In genomic region chr17:45871718-45872117, GRCh38 we compare ENCODE assay signal across 20 cellular contexts. TPM values are rescaled to one million over a fixed set of nuclear protein-coding genes. Genes with fewer than 3 reads are reported as not detected.
DNase-seq lines count a peak whose midpoint lies in the region; ATAC-seq, FAIRE-seq and TF ChIP-seq lines count a peak whose summit lies in the region.
"Had no signal": no experiment of that assay in that cellular context is flagged by ENCODE, and none has a peak within 500 bp of the region (broad histone marks: within the 10 kb centered on the region; RNA-seq: fewer than 3 reads in every experiment).

No MANE protein-coding gene starts in this region.

- peaks cover 3 to 11% of the 10 kb centered on the region in 2 experiments; a peak in 2 of 5 replicates for H3K4me1 ChIP-seq in K562 (replicated peaks in 1 of 2; ENCODE audit: control insufficient read depth in 2 of 2, insufficient read depth in 2 of 2, low read length in 2 of 2)
- H3K4me1 ChIP-seq in gastroesophageal sphincter: peaks cover 0 to 9% (median 0%) of the 10 kb centered on the region in 3 donors
- H3K4me1 ChIP-seq: Caco-2, HAP-1 had no signal

- intact Hi-C loops in K562 (cut with micrococcal nuclease): no loop called here

- no peak for TF ChIP-seq EP300 in K562 (IDR thresholded peaks at IDR 0.05; ENCODE audit: low read length)
- TF ChIP-seq EP300 in gastroesophageal sphincter (IDR thresholded peaks at IDR 0.05): no peak

- H3K27me3 ChIP-seq in K562 (ENCODE audit: control insufficient read depth in 2 of 2, insufficient read depth in 2 of 2, low read length in 2 of 2) (peaks cover 5 to 22% of the 10 kb centered on the region in 2 experiments; a peak in 4 of 5 replicates), gastroesophageal sphincter (peaks cover 22% of the 10 kb centered on the region)
- H3K27me3 ChIP-seq: BLaER1 had no signal

- peaks cover 6% of the 10 kb centered on the region for H3K27me3 Mint-ChIP-seq in T-helper 2 cell treated with Interferon-gamma antibody and Interleukin-4, amounts not matched to agents 5 μg/mL and 100 μg/mL, for 36 hours (ENCODE audit: low read depth)
- H3K27me3 Mint-ChIP-seq in activated T-cell treated with anti-CD3 and anti-CD28 coated beads, Interleukin-2, amount 50 U/mL, for 72 hours (ENCODE audit: low read depth): peaks cover 5% of the 10 kb centered on the region
- peaks cover 4% of the 10 kb centered on the region for H3K27me3 Mint-ChIP-seq in stimulated activated naive CD8-positive, alpha-beta T cell treated with anti-CD3 and anti-CD28 coated beads, Interleukin-15, amount 100 ng/mL, for 72 hours

- H3K4me3 ChIP-seq in K562: no peak overlapping the region
- no peak overlapping the region for H3K4me3 ChIP-seq in gastroesophageal sphincter
- H3K4me3 ChIP-seq: BLaER1, HAP-1 had no signal

- no TSS peak for BruUV-seq in K562 (replicated peaks; lab: Mats Ljungman, UMichigan)

- 3% methylated on average over 5 of the region's 5 CpGs for WGBS in K562 (ENCODE audit: insufficient coverage, low coverage, missing lambda C conversion rate)
- 67 to 80% methylated on average over 1 to 5 of the region's 5 CpGs for WGBS in gastroesophageal sphincter (ENCODE audit: low coverage in 1 of 2), 2 donors

- H3K9me3 Mint-ChIP-seq in T-helper 2 cell treated with Interferon-gamma antibody and Interleukin-4, amounts not matched to agents 5 μg/mL and 100 μg/mL, for 36 hours: no peaks in the 10 kb centered on the region
- H3K9me3 Mint-ChIP-seq in activated T-cell treated with anti-CD3 and anti-CD28 coated beads, Interleukin-2, amount 50 U/mL, for 72 hours: no peaks in the 10 kb centered on the region
- H3K9me3 Mint-ChIP-seq in stimulated activated naive CD8-positive, alpha-beta T cell treated with anti-CD3 and anti-CD28 coated beads, Interleukin-15, amount 100 ng/mL, for 72 hours: no peaks in the 10 kb centered on the region
- H3K9me3 Mint-ChIP-seq: CD8-positive, alpha-beta memory T cell; HFFc6 had no signal

- TF ChIP-seq CTCF in K562 (IDR thresholded peaks at IDR 0.05 in 2 of 3, conservative IDR thresholded peaks at IDR 0.05 in 1 of 3; ENCODE audit: insufficient read depth in 2 of 3, low read depth in 1 of 3, low read length in 3 of 3) (no peak), gastroesophageal sphincter (IDR thresholded peaks at IDR 0.05) (no peak)

- H3K79me2 ChIP-seq in K562 (ENCODE audit: control insufficient read depth, insufficient read depth, low read length): no peaks in the 10 kb centered on the region

- peak; percentile 47 for ATAC-seq in activated T-cell treated with anti-CD3 and anti-CD28 coated beads, Interleukin-2, amount 50 U/mL, for 72 hours (replicated peaks in 1 of 2)
- ATAC-seq in K562: no peak
- ATAC-seq in stimulated activated naive CD8-positive, alpha-beta T cell treated with anti-CD3 and anti-CD28 coated beads, Interleukin-15, amount 100 ng/mL, for 72 hours: peak; percentile 48
- ATAC-seq in gastroesophageal sphincter: no peak
- no peak for ATAC-seq in HG02610 (IDR thresholded peaks at IDR 0.05; ENCODE audit: unreplicated experiment)

- in situ Hi-C loops in K562 (cut with MboI): no loop called here

- H3K36me3 ChIP-seq in K562 (ENCODE audit: control insufficient read depth, insufficient read depth, low read length): no peaks in the 10 kb centered on the region
- no peaks in the 10 kb centered on the region for H3K36me3 ChIP-seq in gastroesophageal sphincter
- H3K36me3 ChIP-seq: BLaER1, HAP-1 had no signal

- H3K4me2 ChIP-seq in K562 (ENCODE audit: insufficient read depth, low read length): no peak overlapping the region
- H3K4me2 ChIP-seq: BLaER1 had no signal

- H2AFZ ChIP-seq in K562 (ENCODE audit: low read depth, low read length): no peak overlapping the region

- CTCF ChIA-PET in K562 (lab: Yijun Ruan, JAX; ENCODE audit: low intra/inter-chr PET ratio): no interaction called here

- TF ChIP-seq POLR2A in K562 (conservative IDR thresholded peaks at IDR 0.05): no peak
- no peak for TF ChIP-seq POLR2A in gastroesophageal sphincter (IDR thresholded peaks at IDR 0.05)

- no peak overlapping the region for H3K27ac ChIP-seq in K562 (ENCODE audit: extremely low read depth, low read depth, low read length)
- no peak overlapping the region for H3K27ac ChIP-seq in gastroesophageal sphincter
- H3K27ac ChIP-seq: 22Rv1, BLaER1 had no signal

- no peak overlapping the region for H3K27ac Mint-ChIP-seq in T-helper 2 cell treated with Interferon-gamma antibody and Interleukin-4, amounts not matched to agents 5 μg/mL and 100 μg/mL, for 36 hours
- H3K27ac Mint-ChIP-seq in activated T-cell treated with anti-CD3 and anti-CD28 coated beads, Interleukin-2, amount 50 U/mL, for 72 hours: no peak overlapping the region
- no peak overlapping the region for H3K27ac Mint-ChIP-seq in stimulated activated naive CD8-positive, alpha-beta T cell treated with anti-CD3 and anti-CD28 coated beads, Interleukin-15, amount 100 ng/mL, for 72 hours
- H3K27ac Mint-ChIP-seq: HFFc6 had no signal

- H3K4me1 Mint-ChIP-seq in T-helper 2 cell treated with Interferon-gamma antibody and Interleukin-4, amounts not matched to agents 5 μg/mL and 100 μg/mL, for 36 hours (ENCODE audit: low read depth): peaks cover 14% of the 10 kb centered on the region
- H3K4me1 Mint-ChIP-seq in activated T-cell treated with anti-CD3 and anti-CD28 coated beads, Interleukin-2, amount 50 U/mL, for 72 hours (ENCODE audit: low read depth): peaks cover 20% of the 10 kb centered on the region
- H3K4me1 Mint-ChIP-seq in stimulated activated naive CD8-positive, alpha-beta T cell treated with anti-CD3 and anti-CD28 coated beads, Interleukin-15, amount 100 ng/mL, for 72 hours: peaks cover 21% of the 10 kb centered on the region

- H3K4me3 Mint-ChIP-seq in T-helper 2 cell treated with Interferon-gamma antibody and Interleukin-4, amounts not matched to agents 5 μg/mL and 100 μg/mL, for 36 hours: no peak overlapping the region
- no peak overlapping the region for H3K4me3 Mint-ChIP-seq in activated T-cell treated with anti-CD3 and anti-CD28 coated beads, Interleukin-2, amount 50 U/mL, for 72 hours
- H3K4me3 Mint-ChIP-seq in stimulated activated naive CD8-positive, alpha-beta T cell treated with anti-CD3 and anti-CD28 coated beads, Interleukin-15, amount 100 ng/mL, for 72 hours: no peak overlapping the region
- H3K4me3 Mint-ChIP-seq: CD8-positive, alpha-beta memory T cell; HFFc6 had no signal

- POLR2A ChIA-PET in K562 (lab: Yijun Ruan, JAX): no interaction called here

- TF ChIP-seq RAD21 in K562 (CRISPR knock-in tag; conservative IDR thresholded peaks at IDR 0.05 in 1 of 2, IDR thresholded peaks at IDR 0.05 in 1 of 2): no peak

- H3K9me3 ChIP-seq in K562 (replicated peaks; ENCODE audit: control insufficient read depth, insufficient read depth, low read depth, low read length): no peaks in the 10 kb centered on the region
- H3K9me3 ChIP-seq in gastroesophageal sphincter: no peaks in the 10 kb centered on the region
- H3K9me3 ChIP-seq: BLaER1, Caco-2, HAP-1 had no signal

- no peak overlapping the region for H3K9ac ChIP-seq in K562 (ENCODE audit: insufficient read depth in 1 of 2, low read depth in 2 of 2, low read length in 2 of 2)
- H3K9ac ChIP-seq: BLaER1 had no signal

- H4K20me1 ChIP-seq in K562 (replicated peaks; ENCODE audit: control insufficient read depth, insufficient read depth, low read length): no peaks in the 10 kb centered on the region
- H4K20me1 ChIP-seq: BLaER1 had no signal

- FAIRE-seq in K562 (lab: Jason Lieb, UNC): no peak
- FAIRE-seq: GM12892, GM19239, H1 had no signal

- H3K36me3 Mint-ChIP-seq in T-helper 2 cell treated with Interferon-gamma antibody and Interleukin-4, amounts not matched to agents 5 μg/mL and 100 μg/mL, for 36 hours (ENCODE audit: low read depth): no peaks in the 10 kb centered on the region
- H3K36me3 Mint-ChIP-seq in activated T-cell treated with anti-CD3 and anti-CD28 coated beads, Interleukin-2, amount 50 U/mL, for 72 hours (ENCODE audit: insufficient read depth in 2 of 2): no peaks in the 10 kb centered on the region
- H3K36me3 Mint-ChIP-seq: CD8-positive, alpha-beta memory T cell had no signal

- H3K9me1 ChIP-seq in K562 (ENCODE audit: control insufficient read depth, insufficient read depth, low read length): no peaks in the 10 kb centered on the region

- DNase-seq in T-helper 2 cell treated with Interferon-gamma antibody and Interleukin-4, amounts not matched to agents 5 μg/mL and 100 μg/mL, for 36 hours (ENCODE audit: low spot score): peak; percentile 26
- DNase-seq in T-helper 2 cell (no peak), K562 (ENCODE audit: extremely low read depth in 1 of 4, low spot score in 3 of 4) (no peak)
- DNase-seq in activated T-cell treated with anti-CD3 and anti-CD28 coated beads, Interleukin-2, amount 50 U/mL, for 72 hours: peak in 1 of 2 donors; percentile 19
- no peak for DNase-seq in activated T-cell treated with anti-CD3 and anti-CD28 coated beads, Interleukin-2, amount 50 U/mL, for 1 hour
- DNase-seq in stimulated activated naive CD8-positive, alpha-beta T cell treated with anti-CD3 and anti-CD28 coated beads, Interleukin-15, amount 100 ng/mL, for 72 hours: no peak
- DNase-seq: AML-193; Caco-2; CD8-positive, alpha-beta memory T cell; DND-41; GDM1; HFFc6 had no signal

RNA-seq across cellular contexts. Expression of gene MAPT, which starts 22.6 kb away (rescaled TPM):
- 1 to 10 TPM in 1 of 2 donors, under 1 TPM in 1; 0.86 to 2.1 TPM for total RNA-seq in activated T-cell treated with anti-CD3 and anti-CD28 coated beads, Interleukin-2, amount 50 U/mL, for 72 hours
- total RNA-seq in K562 (2011; cell fraction: chromatin; rRNA removed; ENCODE audit: low replicate concordance): 2.1 and 2.2 TPM in 2 replicates
- total RNA-seq in K562 (2011; cell fraction: nucleolus; rRNA removed): 0.92 and 1.2 TPM in 2 replicates
- 1.1 and 1.5 TPM in 2 replicates for total RNA-seq in K562 (2011; cell fraction: nucleoplasm; rRNA removed)
- total RNA-seq in K562 (2014; rRNA removed): 0.45 and 0.54 TPM in 2 replicates
- total RNA-seq in K562 (2014; rRNA removed; fragmentation: Illumina TruSeq; extraction: Trizol): 0.16 and 0.18 TPM in 2 replicates
- 0.29 and 0.49 TPM in 2 replicates for total RNA-seq in K562 (2015; rRNA removed; fragmentation: Illumina TruSeq; extraction: Trizol)
- 0.83 and 1.1 TPM in 2 replicates for total RNA-seq in K562 (2021)
- polyA plus RNA-seq in K562 (2011; rRNA removed): 0.31 and 0.36 TPM in 2 replicates
- 0.15 and 0.31 TPM in 2 replicates for polyA plus RNA-seq in K562 (2011; cell fraction: cytosol; rRNA removed)
- polyA plus RNA-seq in K562 (2011; cell fraction: nucleus; rRNA removed): 0.32 and 0.47 TPM in 2 replicates
- 1.9 and 4.6 TPM in 2 replicates for polyA plus RNA-seq in K562 (2012)
- 0.58 and 1.1 TPM in 2 replicates for polyA plus RNA-seq in K562 (2014; fragmentation: Illumina TruSeq; extraction: Trizol)
- under 1 TPM; 0.04 to 0.14 TPM for polyA plus RNA-seq in K562 (2014; fragmentation: Nextera tagmentation; extraction: Ambion mirVana)
- 0.45 and 0.90 TPM in 2 replicates for polyA plus RNA-seq in K562 (2014; rRNA removed)
- 0.35 and 0.42 TPM in 2 replicates for polyA minus RNA-seq in K562 (2011; rRNA and poly(A)+ RNA removed)
- 0.36 and 0.86 TPM in 2 replicates for polyA minus RNA-seq in K562 (2011; cell fraction: cytosol; rRNA and poly(A)+ RNA removed)
- polyA minus RNA-seq in K562 (2011; cell fraction: nucleus; rRNA and poly(A)+ RNA removed): 0.40 and 0.44 TPM in 2 replicates
- 10 to 100 TPM in 1 of 4 donors, 1 to 10 TPM in 3; 3.4 to 12.2 (median 8.5) TPM for total RNA-seq in gastroesophageal sphincter

RNA-seq across cellular contexts. Expression of gene SPPL2C, which starts 27.0 kb away (rescaled TPM):
- total RNA-seq in activated T-cell treated with anti-CD3 and anti-CD28 coated beads, Interleukin-2, amount 50 U/mL, for 72 hours: not detected
- not detected in 2 replicates for total RNA-seq in K562 (2011; cell fraction: chromatin; rRNA removed; ENCODE audit: low replicate concordance)
- total RNA-seq in K562 (2011; cell fraction: nucleolus; rRNA removed): not detected in 2 replicates
- not detected in 2 replicates for total RNA-seq in K562 (2011; cell fraction: nucleoplasm; rRNA removed)
- total RNA-seq in K562 (2014; rRNA removed) (not detected in 2 replicates), K562 (2014; rRNA removed; fragmentation: Illumina TruSeq; extraction: Trizol) (not detected in 2 replicates), K562 (2015; rRNA removed; fragmentation: Illumina TruSeq; extraction: Trizol) (not detected in 2 replicates), K562 (2021) (not detected in 2 replicates), gastroesophageal sphincter (not detected)
- polyA plus RNA-seq in K562 (2011; rRNA removed) (not detected in 2 replicates), K562 (2014; fragmentation: Illumina TruSeq; extraction: Trizol) (not detected in 2 replicates), K562 (2014; fragmentation: Nextera tagmentation; extraction: Ambion mirVana) (not detected), K562 (2014; rRNA removed) (not detected in 2 replicates)
- polyA plus RNA-seq in K562 (2011; cell fraction: cytosol; rRNA removed): not detected in 2 replicates
- not detected in 2 replicates for polyA plus RNA-seq in K562 (2011; cell fraction: nucleus; rRNA removed)
- not detected in 2 replicates for polyA plus RNA-seq in K562 (2012)
- not detected in 2 replicates for polyA minus RNA-seq in K562 (2011; rRNA and poly(A)+ RNA removed)
- polyA minus RNA-seq in K562 (2011; cell fraction: cytosol; rRNA and poly(A)+ RNA removed): not detected in 2 replicates
- not detected in 2 replicates for polyA minus RNA-seq in K562 (2011; cell fraction: nucleus; rRNA and poly(A)+ RNA removed)
- total RNA-seq: Caco-2; CD8-positive, alpha-beta memory T cell; H1; HFFc6 had no signal
- polyA plus RNA-seq: CD8-positive, alpha-beta memory T cell; H1 had no signal

Comparison
In these comparisons a context has a peak if more than half of its experiments do, and no peak if none do; other contexts are left out.
1. ATAC-seq: peak in activated T-cell treated with anti-CD3 and anti-CD28 coated beads, Interleukin-2, amount 50 U/mL, for 72 hours (2 of 2) and stimulated activated naive CD8-positive, alpha-beta T cell treated with anti-CD3 and anti-CD28 coated beads, Interleukin-15, amount 100 ng/mL, for 72 hours (single experiment); none in K562 (single experiment), gastroesophageal sphincter (single experiment) and HG02610 (single experiment).